ENCODE assay signal across 20 cellular contexts in the genomic region with DNA sequence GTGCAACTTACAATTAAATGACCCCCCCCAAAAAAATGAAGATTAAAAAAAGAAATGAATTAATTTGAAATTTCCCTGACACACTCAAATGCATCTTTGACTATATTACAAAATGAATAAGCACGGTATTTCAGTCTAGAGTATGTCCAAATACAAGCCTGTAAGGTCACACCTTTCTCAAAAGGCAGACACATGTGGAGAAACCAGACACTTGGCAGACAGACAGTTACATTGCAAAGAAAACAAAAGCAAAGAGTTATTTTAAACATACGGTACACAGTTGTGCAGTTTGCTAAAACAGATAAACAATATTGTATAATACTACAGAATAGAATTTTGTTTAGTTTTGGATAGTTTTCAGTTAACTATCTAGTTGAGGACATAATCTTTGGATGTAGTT.
DNase-seq lines count a peak whose midpoint lies in the region; ATAC-seq and TF ChIP-seq lines count a peak whose summit lies in the region.
"Had no signal": no experiment of that assay in that cellular context is flagged by ENCODE, and none has a peak within 500 bp of the region (broad histone marks: within the 10 kb centered on the region; RNA-seq: fewer than 3 reads in every experiment).

No MANE protein-coding gene starts in this region.

- peaks cover 17% of the 10 kb centered on the region for H3K4me1 ChIP-seq in HEK293 (ENCODE audit: control insufficient read depth, insufficient read depth, low read length)
- H3K4me1 ChIP-seq in mammary epithelial cell (ENCODE audit: insufficient read depth, low read length), result no peaks in the 10 kb centered on the region
- peaks cover 38% of the 10 kb centered on the region for H3K4me1 ChIP-seq in hepatocyte (ENCODE audit: insufficient read depth)
- peaks cover 6 to 7% of the 10 kb centered on the region in 2 donors for H3K4me1 ChIP-seq in gastrocnemius medialis
- H3K4me1 ChIP-seq: prostate gland, vagina had no signal

- POLR2A ChIA-PET in HEK293 (lab: Yijun Ruan, JAX), result no interaction called here

- H3K4me2 ChIP-seq in mammary epithelial cell (ENCODE audit: insufficient read depth, low read depth, low read length) (peak overlapping the region; percentile 11), hepatocyte (peak overlapping the region; percentile 41)

- H4K20me1 ChIP-seq in mammary epithelial cell (ENCODE audit: insufficient read depth, low read length) (no peaks in the 10 kb centered on the region), hepatocyte (ENCODE audit: insufficient read depth, poor library complexity, severe bottlenecking) (no peaks in the 10 kb centered on the region)

- BruUV-seq in mammary epithelial cell (replicated peaks; lab: Mats Ljungman, UMichigan), result no TSS peak

- CTCF ChIA-PET in HEK293 (lab: Yijun Ruan, JAX) (no interaction called here), mammary epithelial cell (lab: Charles Lee; ENCODE audit: low non-redundant PET) (no interaction called here)

- H3K27me3 ChIP-seq in mammary epithelial cell (ENCODE audit: insufficient read depth, low read length), result no peaks in the 10 kb centered on the region
- no peaks in the 10 kb centered on the region for H3K27me3 ChIP-seq in hepatocyte
- H3K27me3 ChIP-seq in gastrocnemius medialis, result no peaks in the 10 kb centered on the region
- H3K27me3 ChIP-seq: cardiac muscle cell, vagina had no signal

- no peak overlapping the region for H3K9ac ChIP-seq in mammary epithelial cell (ENCODE audit: insufficient read depth, low read length)

- H3K4me3 ChIP-seq in HEK293 (ENCODE audit: low read depth, low read length), result no peak overlapping the region
- H3K4me3 ChIP-seq in mammary epithelial cell (replicated peaks in 1 of 3; ENCODE audit: insufficient read depth in 1 of 3, low read depth in 2 of 3, low read length in 3 of 3), result no peak overlapping the region
- no peak overlapping the region for H3K4me3 ChIP-seq in hepatocyte
- no peak overlapping the region for H3K4me3 ChIP-seq in gastrocnemius medialis
- H3K4me3 ChIP-seq: cardiac muscle cell, K562, prostate gland, SK-N-MC, vagina had no signal

- H3K27ac ChIP-seq in HEK293 (ENCODE audit: extremely low read depth, low read depth, low read length), result no peak overlapping the region
- H3K27ac ChIP-seq in mammary epithelial cell (ENCODE audit: insufficient read depth, low read depth, low read length), result no peak overlapping the region
- H3K27ac ChIP-seq in hepatocyte, result peak overlapping the region; percentile 82
- H3K27ac ChIP-seq in gastrocnemius medialis, result peak overlapping the region in 3 of 4 donors; percentile 20 to 30 (median 25)
- H3K27ac ChIP-seq: cardiac muscle cell, prostate gland, SK-N-MC, vagina had no signal

- no peak for TF ChIP-seq POLR2A in gastrocnemius medialis (IDR thresholded peaks at IDR 0.05)

- no peaks in the 10 kb centered on the region for H3K9me3 ChIP-seq in HEK293 (ENCODE audit: control insufficient read depth, insufficient read depth, low read depth, low read length)
- no peaks in the 10 kb centered on the region for H3K9me3 ChIP-seq in mammary epithelial cell (replicated peaks; ENCODE audit: insufficient read depth, low read length)
- no peaks in the 10 kb centered on the region for H3K9me3 ChIP-seq in hepatocyte (ENCODE audit: low read depth)
- H3K9me3 ChIP-seq in gastrocnemius medialis, result no peaks in the 10 kb centered on the region
- H3K9me3 ChIP-seq: prostate gland, vagina had no signal

- intact Hi-C loops in mammary epithelial cell (cut with micrococcal nuclease) (no loop called here), gastrocnemius medialis (cut with DNase I; ENCODE audit: low total_unique reads) (no loop called here)

- H3K9me2 ChIP-seq in hepatocyte (replicated peaks; ENCODE audit: insufficient read depth), result no peaks in the 10 kb centered on the region

- peak; percentile 84 to 92 for ATAC-seq in gastrocnemius medialis
- no peak for ATAC-seq in HG03457 (IDR thresholded peaks at IDR 0.05; ENCODE audit: unreplicated experiment)
- ATAC-seq: K562; stimulated activated effector memory CD8-positive, alpha-beta T cell treated with anti-CD3 and anti-CD28 coated beads, Interleukin-12 subunit alpha, Interleukin-12 subunit beta, amount 100 ng/mL, for 72 hours had no signal

- TF ChIP-seq CTCF in HEK293 (tag by site-specific recombination; IDR thresholded peaks at IDR 0.05) (no peak), mammary epithelial cell (conservative IDR thresholded peaks at IDR 0.05 in 1 of 2, IDR thresholded peaks at IDR 0.05 in 1 of 2; ENCODE audit: extremely low read depth in 1 of 2, insufficient read depth in 1 of 2, low read depth in 1 of 2, low read length in 2 of 2) (no peak), hepatocyte (IDR thresholded peaks at IDR 0.05; ENCODE audit: poor library complexity) (no peak), gastrocnemius medialis (IDR thresholded peaks at IDR 0.05 in 4 of 5, conservative IDR thresholded peaks at IDR 0.05 in 1 of 5) (no peak)

- dilution Hi-C loops in mammary epithelial cell (cut with HindIII; ENCODE audit: low sequenced_read_pairs), result loop anchor here (5.0 kb wide), 1 partner anchor 87 kb away; no protein-coding TSS in a partner anchor

- WGBS in mammary epithelial cell (ENCODE audit: low coverage, missing lambda C conversion rate), result 67% methylated on average over 2 of the region's 2 CpGs
- WGBS in hepatocyte (ENCODE audit: low lambda C conversion rate, missing lambda C conversion rate), result 33% methylated on average over 2 of the region's 2 CpGs

- no peak for DNase-seq in mammary epithelial cell
- no peak for DNase-seq in hepatocyte (ENCODE audit: low spot score)
- DNase-seq in gastrocnemius medialis, result peak in 1 of 2 donors; percentile 13
- DNase-seq in NCI-H2171 (lab: John Stamatoyannopoulos, UW), result no peak
- DNase-seq in NCI-H510A (lab: John Stamatoyannopoulos, UW), result no peak
- DNase-seq: activated CD4-positive, alpha-beta memory T cell treated with anti-CD3 and anti-CD28 coated beads for 36 hours; activated gamma-delta T cell; H7; NCI-H1694; NCI-H2171 treated with DMSO at 0.1 percent for 48 hours; NCI-H526; stimulated activated CD4-positive, alpha-beta T cell treated with anti-CD3 and anti-CD28 coated beads, Interleukin-1b, Interleukin-23, amount 100 ng/mL, for 48 hours had no signal

- H3K79me2 ChIP-seq in mammary epithelial cell (ENCODE audit: insufficient read depth, low read length), result no peaks in the 10 kb centered on the region
- H3K79me2 ChIP-seq in hepatocyte, result no peaks in the 10 kb centered on the region

- no peak overlapping the region for H2AFZ ChIP-seq in mammary epithelial cell (ENCODE audit: low read depth, low read length)
- H2AFZ ChIP-seq in hepatocyte, result no peak overlapping the region

- H3K36me3 ChIP-seq in HEK293 (ENCODE audit: control insufficient read depth in 2 of 2, insufficient read depth in 1 of 2, low read length in 2 of 2), result no peaks in the 10 kb centered on the region
- no peaks in the 10 kb centered on the region for H3K36me3 ChIP-seq in mammary epithelial cell (ENCODE audit: insufficient read depth, low read length)
- H3K36me3 ChIP-seq in hepatocyte (replicated peaks; ENCODE audit: insufficient read depth, low read depth), result no peaks in the 10 kb centered on the region
- no peaks in the 10 kb centered on the region for H3K36me3 ChIP-seq in gastrocnemius medialis
- H3K36me3 ChIP-seq: cardiac muscle cell, prostate gland, vagina had no signal

- in situ Hi-C loops in mammary epithelial cell (cut with MboI; ENCODE audit: low sequenced_read_pairs in 2 of 2), result no loop called here
- in situ Hi-C loops in gastrocnemius medialis (cut with MboI; ENCODE audit: low sequenced_read_pairs in 4 of 4), result no loop called here

TF ChIP-seq in HEK293, 187 proteins besides CTCF, POLR2A, EP300 and RAD21:
- 0 out of 2 replicates have a peak, but pooled peaks have one; percentile 26 for TF ChIP-seq ZNF335 (tag by site-specific recombination; conservative IDR thresholded peaks at IDR 0.05)
- TF ChIP-seq KLF1 (tag by site-specific recombination; IDR thresholded peaks at IDR 0.05), result no peak
- TF ChIP-seq ZNF585B (tag by site-specific recombination; IDR thresholded peaks at IDR 0.05), result no peak
- TF ChIP-seq ZIC2 (tag by site-specific recombination; IDR thresholded peaks at IDR 0.05), result no peak
- TF ChIP-seq SALL2 (tag by site-specific recombination; IDR thresholded peaks at IDR 0.05; ENCODE audit: borderline replicate concordance), result no peak
- TF ChIP-seq, protein P1, sequence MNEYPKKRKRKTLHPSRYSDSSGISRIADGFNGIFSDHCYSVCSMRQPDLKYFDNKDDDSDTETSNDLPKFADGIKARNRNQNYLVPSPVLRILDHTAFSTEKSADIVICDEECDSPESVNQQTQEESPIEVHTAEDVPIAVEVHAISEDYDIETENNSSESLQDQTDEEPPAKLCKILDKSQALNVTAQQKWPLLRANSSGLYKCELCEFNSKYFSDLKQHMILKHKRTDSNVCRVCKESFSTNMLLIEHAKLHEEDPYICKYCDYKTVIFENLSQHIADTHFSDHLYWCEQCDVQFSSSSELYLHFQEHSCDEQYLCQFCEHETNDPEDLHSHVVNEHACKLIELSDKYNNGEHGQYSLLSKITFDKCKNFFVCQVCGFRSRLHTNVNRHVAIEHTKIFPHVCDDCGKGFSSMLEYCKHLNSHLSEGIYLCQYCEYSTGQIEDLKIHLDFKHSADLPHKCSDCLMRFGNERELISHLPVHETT (tag by site-specific recombination; IDR thresholded peaks at IDR 0.05), result no peak

Comparison
In these comparisons a context has a peak if more than half of its experiments do, and no peak if none do; other contexts are left out.
1. H3K27ac ChIP-seq: peak in hepatocyte (single experiment) and gastrocnemius medialis (3 of 4); none in HEK293 (single experiment) and mammary epithelial cell (single experiment).